ENCODE assay signal across 10 cellular contexts in the genomic region with DNA sequence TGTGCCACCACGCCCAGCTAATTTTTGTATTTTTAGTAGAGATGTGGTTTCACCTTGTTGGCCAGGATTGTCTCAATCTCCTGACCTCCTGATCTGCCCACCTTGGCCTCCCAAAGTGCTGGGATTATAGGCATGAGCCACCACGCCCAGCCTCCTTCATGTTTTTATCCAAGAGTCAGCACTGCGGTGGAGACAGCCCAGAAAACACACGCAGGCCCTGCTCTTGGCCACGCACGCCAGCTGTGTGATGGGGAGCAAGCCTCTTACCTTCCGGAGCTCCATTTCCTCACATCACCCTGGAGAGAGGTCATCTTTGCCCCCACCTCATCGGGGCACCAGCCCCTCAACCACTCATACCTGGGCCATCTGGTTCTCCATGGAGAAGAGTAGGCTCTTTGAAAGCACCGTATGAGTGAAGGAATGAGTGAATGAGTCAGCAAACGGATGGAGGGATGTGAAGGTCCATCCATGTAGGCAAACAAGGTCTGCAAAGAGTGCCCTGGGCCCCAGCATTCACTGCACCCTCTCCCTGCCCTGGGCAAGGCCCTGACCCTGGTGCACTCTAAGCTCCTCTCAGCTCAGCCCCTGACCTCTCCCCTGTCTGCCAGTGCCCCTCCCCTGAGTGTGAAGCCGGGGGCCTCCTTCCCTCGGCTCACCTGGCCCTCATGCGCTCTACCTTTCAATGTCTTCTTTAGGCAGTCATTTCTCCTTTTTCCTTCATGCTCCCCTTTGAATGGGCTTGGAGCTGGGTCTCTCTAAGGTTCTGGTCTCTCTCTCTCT. TPM values are rescaled to one million over a fixed set of nuclear protein-coding genes. Genes with fewer than 3 reads are reported as not detected.
A peak's percentile ranks its signal among the peaks of the same experiment; 100 is the strongest.
DNase-seq lines count a peak whose midpoint lies in the region; ATAC-seq, FAIRE-seq and TF ChIP-seq lines count a peak whose summit lies in the region.
"Had no signal": no experiment of that assay in that cellular context is flagged by ENCODE, and none has a peak within 500 bp of the region (broad histone marks: within the 10 kb centered on the region; RNA-seq: fewer than 3 reads in every experiment).

No MANE protein-coding gene starts in this region.

- H3K4me3 ChIP-seq in heart right ventricle (no peak overlapping the region), right atrium auricular region (no peak overlapping the region), upper lobe of left lung (no peak overlapping the region), small intestine (ENCODE audit: low read depth in 1 of 2, low read length in 2 of 2) (no peak overlapping the region)
- H3K4me3 ChIP-seq: coronary artery had no signal

- H3K4me1 ChIP-seq in heart right ventricle (peaks cover 25 to 98% (median 94%) of the 10 kb centered on the region in 9 donors), right atrium auricular region (peaks cover 0 to 78% of the 10 kb centered on the region in 2 donors), upper lobe of left lung (peaks cover 55 to 83% (median 77%) of the 10 kb centered on the region in 4 donors), small intestine (ENCODE audit: control insufficient read depth in 2 of 2, insufficient read depth in 1 of 2, low read depth in 1 of 2, low read length in 1 of 2) (no peaks in the 10 kb centered on the region)

- H3K36me3 ChIP-seq in heart right ventricle (peaks cover 0 to 13% (median 0%) of the 10 kb centered on the region in 9 donors), right atrium auricular region (no peaks in the 10 kb centered on the region), upper lobe of left lung (peaks cover 0 to 5% (median 0%) of the 10 kb centered on the region in 4 donors), small intestine (ENCODE audit: control insufficient read depth in 2 of 2, insufficient read depth in 2 of 2, low read length in 2 of 2) (no peaks in the 10 kb centered on the region)

- H3K27ac ChIP-seq in heart right ventricle: peak overlapping the region in 7 of 10 donors; percentile 30 to 99 (median 97)
- peak overlapping the region in 1 of 2 donors; percentile 36 for H3K27ac ChIP-seq in right atrium auricular region
- peak overlapping the region in 3 of 4 donors; percentile 40 to 81 (median 50) for H3K27ac ChIP-seq in upper lobe of left lung
- H3K27ac ChIP-seq in small intestine (ENCODE audit: low read depth in 1 of 2, low read length in 1 of 2): peak overlapping the region in 1 of 2 donors; percentile 55

- no peaks in the 10 kb centered on the region for H3K9me3 ChIP-seq in heart right ventricle
- no peaks in the 10 kb centered on the region for H3K9me3 ChIP-seq in right atrium auricular region
- no peaks in the 10 kb centered on the region for H3K9me3 ChIP-seq in upper lobe of left lung
- no peaks in the 10 kb centered on the region for H3K9me3 ChIP-seq in small intestine (ENCODE audit: control insufficient read depth, low read depth)

- H3K27me3 ChIP-seq in heart right ventricle: no peaks in the 10 kb centered on the region
- H3K27me3 ChIP-seq in right atrium auricular region: no peaks in the 10 kb centered on the region
- H3K27me3 ChIP-seq in upper lobe of left lung: no peaks in the 10 kb centered on the region
- no peaks in the 10 kb centered on the region for H3K27me3 ChIP-seq in small intestine (ENCODE audit: control insufficient read depth in 2 of 2, insufficient read depth in 2 of 2, low read length in 2 of 2)

- 85 to 97% methylated on average over 13 of the region's 13 CpGs for WGBS in heart right ventricle, 2 donors
- 83 to 87% methylated on average over 11 to 13 of the region's 13 CpGs for WGBS in upper lobe of left lung, 2 donors
- WGBS in small intestine, 3 donors: 82 to 87% (median 87%) methylated on average over 13 of the region's 13 CpGs

- ATAC-seq in heart right ventricle (no peak), upper lobe of left lung (ENCODE audit: low FRiP score in 2 of 2) (no peak), HG03108 (IDR thresholded peaks at IDR 0.05; ENCODE audit: unreplicated experiment) (no peak), HG02678 (IDR thresholded peaks at IDR 0.05; ENCODE audit: unreplicated experiment) (no peak)
- peak in 1 of 2 donors; percentile 3 for ATAC-seq in activated T-cell treated with anti-CD3 and anti-CD28 coated beads, Interleukin-2, amount 50 U/mL, for 72 hours (replicated peaks in 1 of 2)

- intact Hi-C loops in heart right ventricle (cut with DNase I): loop anchor here in 1 of 10 donors (10.0 kb wide), 1 partner anchor 111 kb away; no protein-coding TSS in a partner anchor

- H3K27me3 Mint-ChIP-seq in activated T-cell treated with anti-CD3 and anti-CD28 coated beads, Interleukin-2, amount 50 U/mL, for 72 hours (ENCODE audit: low read depth): no peaks in the 10 kb centered on the region

- peaks cover 95% of the 10 kb centered on the region for H3K4me1 Mint-ChIP-seq in activated T-cell treated with anti-CD3 and anti-CD28 coated beads, Interleukin-2, amount 50 U/mL, for 72 hours (ENCODE audit: low read depth)

- peak overlapping the region; percentile 79 to 89 for H3K4me3 Mint-ChIP-seq in activated T-cell treated with anti-CD3 and anti-CD28 coated beads, Interleukin-2, amount 50 U/mL, for 72 hours

- peak overlapping the region; percentile 97 for H3K27ac Mint-ChIP-seq in activated T-cell treated with anti-CD3 and anti-CD28 coated beads, Interleukin-2, amount 50 U/mL, for 72 hours

- DNase-seq in heart right ventricle (no peak), right atrium auricular region (ENCODE audit: low spot score) (no peak), mesenteric fat pad (ENCODE audit: low spot score) (peak; percentile 28), upper lobe of left lung (no peak), small intestine (no peak)
- no peak for DNase-seq in activated T-cell treated with anti-CD3 and anti-CD28 coated beads, Interleukin-2, amount 50 U/mL, for 72 hours

- H3K9me3 Mint-ChIP-seq in activated T-cell treated with anti-CD3 and anti-CD28 coated beads, Interleukin-2, amount 50 U/mL, for 72 hours: no peaks in the 10 kb centered on the region

- TF ChIP-seq CTCF in heart right ventricle (IDR thresholded peaks at IDR 0.05) (no peak), right atrium auricular region (IDR thresholded peaks at IDR 0.05) (no peak), upper lobe of left lung (IDR thresholded peaks at IDR 0.05) (no peak)

- H3K36me3 Mint-ChIP-seq in activated T-cell treated with anti-CD3 and anti-CD28 coated beads, Interleukin-2, amount 50 U/mL, for 72 hours (ENCODE audit: insufficient read depth in 2 of 2): peaks cover 4 to 9% of the 10 kb centered on the region in 2 donors

- TF ChIP-seq POLR2A in upper lobe of left lung (IDR thresholded peaks at IDR 0.05): no peak

- TF ChIP-seq EP300 in upper lobe of left lung (IDR thresholded peaks at IDR 0.05): no peak

- no peak for FAIRE-seq in small intestine (lab: Jason Lieb, UNC)
- FAIRE-seq: keratinocyte had no signal

RNA-seq across cellular contexts. Expression of a gene that starts 7.4 kb away (rescaled TPM):
- total RNA-seq in heart right ventricle (100 to 1,000 TPM in 9 of 10 donors, 10 to 100 TPM in 1; 80.3 to 176 (median 123) TPM), right atrium auricular region (10 to 100 TPM; 53.8 to 74.9 TPM), mesenteric fat pad (175 TPM), upper lobe of left lung (100 to 1,000 TPM in 2 of 6 donors, 10 to 100 TPM in 4; 61.0 to 107 (median 77.5) TPM)
- polyA plus RNA-seq in heart right ventricle (100 to 1,000 TPM; 146 to 408 TPM), small intestine (10 to 100 TPM in 2 of 3 donors, 1 to 10 TPM in 1; 4.5 to 50.5 (median 43.9) TPM)
- 100 to 1,000 TPM; 144 to 148 TPM for total RNA-seq in activated T-cell treated with anti-CD3 and anti-CD28 coated beads, Interleukin-2, amount 50 U/mL, for 72 hours
- polyA plus RNA-seq: keratinocyte had no signal
